ENCODE assay signal across 8 cellular contexts in genomic region chr17:4986951-4987766, GRCh38. TPM values are rescaled to one million over a fixed set of nuclear protein-coding genes. Genes with fewer than 3 reads are reported as not detected.
DNase-seq lines count a peak whose midpoint lies in the region; ATAC-seq, FAIRE-seq and TF ChIP-seq lines count a peak whose summit lies in the region.

TSS of gene CAMTA2 (minus strand) at chr17:4987675. CDS start at chr17:4986222, 1,453 bp downstream.

- peak within 1 kb of the TSS; percentile 91 to 96 for H3K27ac Mint-ChIP-seq in natural killer cell

- peak; percentile 93 for DNase-seq in D721Med (ENCODE audit: insufficient read length, low spot score)
- DNase-seq in Jurkat, Clone E6-1 (ENCODE audit: low read depth, low spot score): peak; percentile 76
- DNase-seq in RCC 7860 (ENCODE audit: low spot score): peak; percentile 36
- DNase-seq in activated T-helper 1 cell treated with anti-CD3 and anti-CD28 coated beads, Interleukin-2, amount 50 U/mL, for 16 hours (ENCODE audit: low read depth in 1 of 2, low spot score in 1 of 2): peak; percentile 79 to 81
- DNase-seq in fibroblast of mammary gland (ENCODE audit: low read depth): peak; percentile 59
- DNase-seq in natural killer cell: peak; percentile 86
- DNase-seq in stimulated activated naive CD8-positive, alpha-beta T cell treated with anti-CD3 and anti-CD28 coated beads, Interleukin-15, Interleukin-2, amounts not matched to agents 100 U/mL and 50 U/mL, for 24 hours: peak; percentile 96

- H3K27me3 Mint-ChIP-seq in natural killer cell (ENCODE audit: low read depth in 2 of 2): no peaks in the 10 kb centered on the region

- TF ChIP-seq CTCF in D721Med (IDR thresholded peaks at IDR 0.05; ENCODE audit: insufficient read depth, missing control alignments): peak; percentile 38
- TF ChIP-seq CTCF in fibroblast of mammary gland (conservative IDR thresholded peaks at IDR 0.05; ENCODE audit: control insufficient read depth, insufficient read depth, low read depth, low read length): peak; percentile 36
- peak; percentile 78 for TF ChIP-seq CTCF in natural killer cell (IDR thresholded peaks at IDR 0.05)

- intact Hi-C loops in natural killer cell (cut with micrococcal nuclease): loop anchor here (2.0 kb wide), 1 partner anchor 84 kb away; the partner anchor contains the start of gene CHRNE

- H3K9me3 Mint-ChIP-seq in natural killer cell: no peaks in the 10 kb centered on the region

- ATAC-seq in GM21515 (IDR thresholded peaks at IDR 0.05; ENCODE audit: unreplicated experiment): peak; percentile 57
- peak; percentile 92 to 94 (median 93) for ATAC-seq in natural killer cell
- ATAC-seq in stimulated activated naive CD8-positive, alpha-beta T cell treated with anti-CD3 and anti-CD28 coated beads, Interleukin-15, Interleukin-2, amounts not matched to agents 100 U/mL and 50 U/mL, for 24 hours: peak; percentile 93

- FAIRE-seq in D721Med (lab: Jason Lieb, UNC) (no peak), RCC 7860 (lab: Jason Lieb, UNC) (no peak)

- no peaks in the 10 kb centered on the region for H3K36me3 Mint-ChIP-seq in natural killer cell

- peak within 1 kb of the TSS; percentile 78 for H3K4me3 ChIP-seq in Jurkat, Clone E6-1 (ENCODE audit: low read length)
- peak within 1 kb of the TSS; percentile 74 for H3K4me3 ChIP-seq in fibroblast of mammary gland (ENCODE audit: control insufficient read depth, low read depth, low read length)

- peak within 1 kb of the TSS; percentile 92 for H3K4me3 Mint-ChIP-seq in natural killer cell

- peaks cover 36 to 37% of the 10 kb centered on the region in 2 donors for H3K4me1 Mint-ChIP-seq in natural killer cell

RNA-seq across cellular contexts. Expression of gene CAMTA2, which starts in this region (rescaled TPM):
- polyA plus RNA-seq in Jurkat, Clone E6-1 (2012; ENCODE audit: insufficient read depth, insufficient read length): 25.7 TPM
- total RNA-seq in natural killer cell: 10 to 100 TPM; 56.2 to 69.5 (median 69.4) TPM

Comparison
In these comparisons a context has a peak if more than half of its experiments do, and no peak if none do; other contexts are left out.
1. Peak in every context shown above with its lines: DNase-seq, ATAC-seq and H3K4me3 ChIP-seq.
2. DNase-seq: peak in every context shown above with its lines; median percentile 96 in stimulated activated naive CD8-positive, alpha-beta T cell treated with anti-CD3 and anti-CD28 coated beads, Interleukin-15, Interleukin-2, amounts not matched to agents 100 U/mL and 50 U/mL, for 24 hours; 93 in D721Med; 86 in natural killer cell; 80 in activated T-helper 1 cell treated with anti-CD3 and anti-CD28 coated beads, Interleukin-2, amount 50 U/mL, for 16 hours; 76 in Jurkat, Clone E6-1; 59 in fibroblast of mammary gland; 36 in RCC 7860.